In the genomic region with DNA sequence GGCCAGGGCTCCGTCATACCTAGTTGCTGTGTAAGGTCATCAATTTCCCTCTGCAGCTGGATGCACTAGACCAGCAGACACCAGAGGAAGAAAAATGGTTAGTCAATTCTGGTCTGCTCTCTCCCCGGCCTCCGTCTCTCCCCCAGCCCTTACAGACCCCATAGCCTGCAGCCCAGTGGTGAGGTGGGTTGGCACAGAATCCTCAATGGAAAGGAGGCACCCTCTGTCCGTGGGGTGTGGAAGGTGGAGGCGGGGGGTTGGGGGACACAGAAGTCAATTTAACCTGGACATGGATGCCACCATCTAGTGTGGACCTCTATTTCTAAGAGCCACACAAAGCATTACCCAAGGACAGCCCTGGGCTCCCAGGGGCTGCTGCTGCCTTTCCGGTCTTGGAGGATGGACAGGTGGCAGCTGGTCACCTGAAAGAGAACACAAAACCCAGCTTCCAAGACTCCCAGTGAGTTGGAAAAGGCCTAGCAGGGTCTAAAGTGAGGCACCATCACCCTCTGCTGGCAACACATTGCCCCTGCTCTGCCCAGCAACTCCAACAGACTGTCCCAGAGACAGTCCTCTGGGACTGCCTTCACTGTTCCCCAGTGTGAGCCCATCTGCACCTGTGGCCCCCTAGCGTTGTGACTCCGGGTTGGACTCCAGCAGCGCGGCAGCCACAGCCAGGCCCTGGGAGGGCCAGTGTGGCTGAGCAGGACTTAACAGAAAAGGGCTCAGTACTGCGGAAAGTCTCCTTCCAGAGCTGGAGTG, we compare ENCODE assay signal across 8 cellular contexts. TPM values are rescaled to one million over a fixed set of nuclear protein-coding genes. Genes with fewer than 3 reads are reported as not detected.
DNase-seq lines count a peak whose midpoint lies in the region; ATAC-seq and TF ChIP-seq lines count a peak whose summit lies in the region.
"Had no signal": no experiment of that assay in that cellular context is flagged by ENCODE, and none has a peak within 500 bp of the region (broad histone marks: within the 10 kb centered on the region; RNA-seq: fewer than 3 reads in every experiment).

No MANE protein-coding gene starts in this region.

- no peak overlapping the region for H3K27ac ChIP-seq in neural progenitor cell

- H3K4me3 Mint-ChIP-seq in neural progenitor cell (no peak overlapping the region), T-helper 17 cell (no peak overlapping the region)
- H3K4me3 Mint-ChIP-seq: central memory CD8-positive, alpha-beta T cell had no signal

- H3K36me3 ChIP-seq in neural progenitor cell: no peaks in the 10 kb centered on the region

- no peak overlapping the region for H3K9ac ChIP-seq in neural progenitor cell

- H3K27ac Mint-ChIP-seq in neural progenitor cell (no peak overlapping the region), T-helper 17 cell (no peak overlapping the region)

- no peak overlapping the region for H3K4me2 ChIP-seq in neural progenitor cell

- no peak overlapping the region for H3K4me3 ChIP-seq in neural progenitor cell

- H4K20me1 ChIP-seq in neural progenitor cell (ENCODE audit: low read depth): no peaks in the 10 kb centered on the region

- ATAC-seq in T-helper 17 cell: no peak

- H3K36me3 Mint-ChIP-seq in neural progenitor cell (no peaks in the 10 kb centered on the region), T-helper 17 cell (ENCODE audit: low read depth) (no peaks in the 10 kb centered on the region)

- peak; percentile 42 for TF ChIP-seq CTCF in GM12873 (IDR thresholded peaks at IDR 0.05; ENCODE audit: insufficient read depth, low read depth, low read length, missing control alignments)
- peak; percentile 56 for TF ChIP-seq CTCF in neural progenitor cell (IDR thresholded peaks at IDR 0.05)

- no peak overlapping the region for H2AFZ ChIP-seq in neural progenitor cell (replicated peaks)

- no peaks in the 10 kb centered on the region for H3F3A ChIP-seq in neural progenitor cell (ENCODE audit: low read depth)

- H3K4me1 ChIP-seq in neural progenitor cell: no peaks in the 10 kb centered on the region

- peak; percentile 46 for DNase-seq in M059J (ENCODE audit: low read depth)
- DNase-seq in astrocyte of the hippocampus (ENCODE audit: low read depth, low spot score): peak; percentile 27
- peak; percentile 55 for DNase-seq in neural progenitor cell (ENCODE audit: low spot score)
- DNase-seq in DMS79 treated with DMSO at 0.1 percent for 48 hours (lab: John Stamatoyannopoulos, UW): no peak
- no peak for DNase-seq in NCI-H2196 (lab: John Stamatoyannopoulos, UW; ENCODE audit: unreplicated experiment)
- DNase-seq in T-helper 17 cell: no peak

- peaks cover 3% of the 10 kb centered on the region for H3K27me3 Mint-ChIP-seq in neural progenitor cell (ENCODE audit: insufficient read depth, low read depth)
- peaks cover 37% of the 10 kb centered on the region for H3K27me3 Mint-ChIP-seq in T-helper 17 cell

- H3K9me3 ChIP-seq in neural progenitor cell (ENCODE audit: low read depth): no peaks in the 10 kb centered on the region
- no peaks in the 10 kb centered on the region for H3K9me3 ChIP-seq in T-helper 17 cell (ENCODE audit: control insufficient read depth, low read length, poor library complexity, severe bottlenecking)

- peaks cover 20% of the 10 kb centered on the region for H3K9me3 Mint-ChIP-seq in neural progenitor cell
- H3K9me3 Mint-ChIP-seq: central memory CD8-positive, alpha-beta T cell had no signal

- H3K27me3 ChIP-seq in neural progenitor cell: no peaks in the 10 kb centered on the region

- no peaks in the 10 kb centered on the region for H3K4me1 Mint-ChIP-seq in neural progenitor cell
- H3K4me1 Mint-ChIP-seq in T-helper 17 cell: peaks cover 7% of the 10 kb centered on the region

- H3K79me2 ChIP-seq in neural progenitor cell (ENCODE audit: low read depth): no peaks in the 10 kb centered on the region

RNA-seq across cellular contexts. Expression of a gene that starts 40.1 kb away (rescaled TPM):
- 0.05 and 0.20 TPM in 2 replicates for total RNA-seq in M059J (2014; rRNA removed; shearing (Covaris generic))
- 3.9 and 4.0 TPM in 2 replicates for total RNA-seq in neural progenitor cell (ENCODE audit: low replicate concordance)
- total RNA-seq in T-helper 17 cell: 10 to 100 TPM; 10.0 to 20.3 TPM

Comparison
In these comparisons a context has a peak if more than half of its experiments do, and no peak if none do; other contexts are left out.
1. DNase-seq: peak in M059J (single experiment), astrocyte of the hippocampus (single experiment) and neural progenitor cell (single experiment); none in DMS79 treated with DMSO at 0.1 percent for 48 hours (single experiment), NCI-H2196 (single experiment) and T-helper 17 cell (0 of 3).